In genomic region chr7:151252961-151253691, GRCh38 we compare ENCODE assay signal across 12 cellular contexts. TPM values are rescaled to one million over a fixed set of nuclear protein-coding genes. Genes with fewer than 3 reads are reported as not detected.
DNase-seq lines count a peak whose midpoint lies in the region; ATAC-seq, FAIRE-seq and TF ChIP-seq lines count a peak whose summit lies in the region.
"Had no signal": no experiment of that assay in that cellular context is flagged by ENCODE, and none has a peak within 500 bp of the region (broad histone marks: within the 10 kb centered on the region; RNA-seq: fewer than 3 reads in every experiment).

No MANE protein-coding gene starts in this region.

- peak overlapping the region; percentile 90 for H2AFZ ChIP-seq in smooth muscle cell (ENCODE audit: low read depth)

- TF ChIP-seq CTCF in HFFc6 (IDR thresholded peaks at IDR 0.05) (no peak), smooth muscle cell (IDR thresholded peaks at IDR 0.05; ENCODE audit: borderline replicate concordance, insufficient read depth, poor library complexity, severe bottlenecking) (no peak), foreskin keratinocyte (conservative IDR thresholded peaks at IDR 0.05) (no peak)

- 50% methylated on average over 14 of the region's 17 CpGs for WGBS in smooth muscle cell (ENCODE audit: low lambda C conversion rate)
- 63 to 85% (median 74%) methylated on average over 15 to 17 of the region's 17 CpGs for WGBS in small intestine, 3 donors

- ATAC-seq in memory B cell (ENCODE audit: low read depth) (no peak), foreskin keratinocyte (no peak)

- H3K27ac ChIP-seq in smooth muscle cell (ENCODE audit: low read depth): peak overlapping the region; percentile 78
- H3K27ac ChIP-seq in small intestine (ENCODE audit: low read depth in 1 of 2, low read length in 1 of 2): peak overlapping the region in 1 of 2 donors; percentile 3
- no peak overlapping the region for H3K27ac ChIP-seq in foreskin keratinocyte

- H3K27me3 ChIP-seq in smooth muscle cell (ENCODE audit: low read depth) (no peaks in the 10 kb centered on the region), small intestine (ENCODE audit: control insufficient read depth in 2 of 2, insufficient read depth in 2 of 2, low read length in 2 of 2) (peaks cover 3 to 7% of the 10 kb centered on the region in 2 donors), foreskin keratinocyte (peaks cover 43% of the 10 kb centered on the region)

- H4K20me1 ChIP-seq in smooth muscle cell (ENCODE audit: low read depth): no peaks in the 10 kb centered on the region

- H3K36me3 ChIP-seq in smooth muscle cell (ENCODE audit: low read depth) (no peaks in the 10 kb centered on the region), small intestine (ENCODE audit: control insufficient read depth in 2 of 2, insufficient read depth in 2 of 2, low read length in 2 of 2) (no peaks in the 10 kb centered on the region)

- DNase-seq in HFFc6: no peak
- DNase-seq in cerebellar cortex (ENCODE audit: low spot score): peak; percentile 30
- DNase-seq in memory B cell (ENCODE audit: low spot score in 2 of 2): no peak
- DNase-seq in smooth muscle cell (lab: John Stamatoyannopoulos, UW; ENCODE audit: unreplicated experiment): no peak
- DNase-seq in SIG-M5 (lab: John Stamatoyannopoulos, UW): no peak
- no peak for DNase-seq in small intestine
- no peak for DNase-seq in foreskin keratinocyte
- DNase-seq in NCI-H146 treated with DMSO at 0.1 percent for 48 hours (lab: John Stamatoyannopoulos, UW; ENCODE audit: unreplicated experiment): no peak
- DNase-seq: DMS79, SHP77 treated with DMSO at 0.1 percent for 48 hours had no signal

- 0 out of 2 replicates have a peak, but pooled peaks cover 4% of the 10 kb centered on the region for H3K36me3 Mint-ChIP-seq in HFFc6 (ENCODE audit: low read depth)
- no peaks in the 10 kb centered on the region for H3K36me3 Mint-ChIP-seq in memory B cell

- no peak overlapping the region for H3K27ac Mint-ChIP-seq in HFFc6
- H3K27ac Mint-ChIP-seq in memory B cell: no peak overlapping the region

- peaks cover 33% of the 10 kb centered on the region for H3K4me1 Mint-ChIP-seq in HFFc6 (ENCODE audit: low read depth)
- peaks cover 16% of the 10 kb centered on the region for H3K4me1 Mint-ChIP-seq in memory B cell

- H3K79me2 ChIP-seq in smooth muscle cell (ENCODE audit: low read depth): peaks cover 1% of the 10 kb centered on the region

- peak overlapping the region; percentile 90 for H3K4me3 ChIP-seq in smooth muscle cell
- no peak overlapping the region for H3K4me3 ChIP-seq in small intestine (ENCODE audit: low read depth in 1 of 2, low read length in 2 of 2)

- FAIRE-seq in small intestine (lab: Jason Lieb, UNC): no peak
- FAIRE-seq: HTR-8/SVneo had no signal

- H3K9me3 Mint-ChIP-seq in HFFc6: no peaks in the 10 kb centered on the region; the same call in 1 of the 2 replicates
- no peaks in the 10 kb centered on the region for H3K9me3 Mint-ChIP-seq in memory B cell

- H3K4me3 Mint-ChIP-seq in HFFc6: peak overlapping the region; percentile 91
- H3K4me3 Mint-ChIP-seq in memory B cell: peak overlapping the region; percentile 41

- H3K4me1 ChIP-seq in smooth muscle cell (ENCODE audit: low read depth) (peaks cover 39% of the 10 kb centered on the region), small intestine (ENCODE audit: control insufficient read depth in 2 of 2, insufficient read depth in 1 of 2, low read depth in 1 of 2, low read length in 1 of 2) (peaks cover 0 to 3% of the 10 kb centered on the region in 2 donors), foreskin keratinocyte (peaks cover 3% of the 10 kb centered on the region)

- H3K9me3 ChIP-seq in smooth muscle cell (replicated peaks; ENCODE audit: low read depth): no peaks in the 10 kb centered on the region
- no peaks in the 10 kb centered on the region for H3K9me3 ChIP-seq in small intestine (ENCODE audit: control insufficient read depth, low read depth)

- peak overlapping the region; percentile 99 for H3K4me2 ChIP-seq in smooth muscle cell

- H3F3A ChIP-seq in smooth muscle cell (ENCODE audit: low read depth): no peaks in the 10 kb centered on the region

- H3K27me3 Mint-ChIP-seq in HFFc6 (ENCODE audit: insufficient read depth) (peaks cover 29% of the 10 kb centered on the region), memory B cell (peaks cover 44% of the 10 kb centered on the region)

- H3K9ac ChIP-seq in smooth muscle cell (ENCODE audit: low read depth): no peak overlapping the region

RNA-seq across cellular contexts. Expression of gene SMARCD3, which starts 4.6 kb away (rescaled TPM):
- total RNA-seq in HFFc6 (2021; fragmentation: NEBNext Ultra II Directional; extraction: Animal tissue kit (Norgen Biotek cat#: 25700)): 10 to 100 TPM; 28.0 to 32.9 (median 31.2) TPM
- total RNA-seq in smooth muscle cell (35.8 and 44.4 TPM in 2 replicates), foreskin keratinocyte (3.5 and 4.5 TPM in 2 replicates)
- polyA plus RNA-seq in smooth muscle cell (58.1 and 66.3 TPM in 2 replicates), small intestine (10 to 100 TPM in 1 of 3 donors, 1 to 10 TPM in 1, under 1 TPM in 1; 0.89 to 11.1 (median 9.6) TPM), foreskin keratinocyte (3.6 and 4.7 TPM in 2 replicates)

RNA-seq across cellular contexts. Expression of gene CHPF2, which starts 20.8 kb away (rescaled TPM):
- 100 to 1,000 TPM; 125 to 171 (median 138) TPM for total RNA-seq in HFFc6 (2021; fragmentation: NEBNext Ultra II Directional; extraction: Animal tissue kit (Norgen Biotek cat#: 25700))
- total RNA-seq in smooth muscle cell: 42.3 and 43.7 TPM in 2 replicates
- polyA plus RNA-seq in smooth muscle cell: 70.8 and 71.8 TPM in 2 replicates
- polyA plus RNA-seq in small intestine: 10 to 100 TPM; 11.6 to 18.4 (median 17.8) TPM
- 36.8 and 46.0 TPM in 2 replicates for total RNA-seq in foreskin keratinocyte
- polyA plus RNA-seq in foreskin keratinocyte: 27.1 and 33.2 TPM in 2 replicates

RNA-seq across cellular contexts. Expression of gene ABCF2, which starts 26.1 kb away (rescaled TPM):
- 10 to 100 TPM; 63.8 to 79.7 (median 67.8) TPM for total RNA-seq in HFFc6 (2021; fragmentation: NEBNext Ultra II Directional; extraction: Animal tissue kit (Norgen Biotek cat#: 25700))
- total RNA-seq in smooth muscle cell: 30.5 and 35.1 TPM in 2 replicates
- polyA plus RNA-seq in smooth muscle cell: 24.2 and 26.5 TPM in 2 replicates
- polyA plus RNA-seq in small intestine: 10 to 100 TPM; 11.0 to 23.7 (median 11.1) TPM
- 64.5 and 71.5 TPM in 2 replicates for total RNA-seq in foreskin keratinocyte
- 41.6 and 49.3 TPM in 2 replicates for polyA plus RNA-seq in foreskin keratinocyte

RNA-seq across cellular contexts. Expression of gene H2BK1, which starts 42.8 kb away (rescaled TPM):
- total RNA-seq in HFFc6 (2021; fragmentation: NEBNext Ultra II Directional; extraction: Animal tissue kit (Norgen Biotek cat#: 25700)): not detected
- not detected in 2 replicates for total RNA-seq in smooth muscle cell
- not detected in 2 replicates for polyA plus RNA-seq in smooth muscle cell
- not detected for polyA plus RNA-seq in small intestine
- not detected in 2 replicates for total RNA-seq in foreskin keratinocyte
- not detected in 2 replicates for polyA plus RNA-seq in foreskin keratinocyte
- total RNA-seq: cerebellum had no signal
